In the genomic region with DNA sequence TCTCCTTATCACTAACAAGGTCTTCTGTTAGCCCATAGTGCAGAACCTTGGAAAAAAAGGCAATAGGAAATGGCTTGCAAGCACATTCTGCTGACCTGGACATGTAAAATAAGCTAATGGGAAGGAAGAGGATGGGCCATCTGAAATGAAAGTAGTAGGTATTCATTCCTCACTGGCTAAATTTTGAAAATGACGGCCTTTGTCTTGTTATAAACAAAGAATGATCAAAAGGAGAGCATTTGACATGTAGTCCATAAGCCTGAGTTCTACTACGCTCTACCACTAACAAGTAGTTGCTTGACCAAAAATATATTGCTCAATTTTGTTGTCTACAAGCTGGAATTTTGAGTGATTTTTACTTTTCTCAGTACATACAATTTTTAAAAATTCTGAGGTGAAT, we compare ENCODE assay signal across 9 cellular contexts.
"Had no signal": no experiment of that assay in that cellular context is flagged by ENCODE, and none has a peak within 500 bp of the region (broad histone marks: within the 10 kb centered on the region; RNA-seq: fewer than 3 reads in every experiment).

No MANE protein-coding gene starts in this region.

- H3K4me3 ChIP-seq: GM23338, K562 had no signal

- H3K4me2 ChIP-seq: GM23338 had no signal

- ATAC-seq: GM23338, K562 had no signal

- DNase-seq: H9, HCEC 1CT, IMR-90, KG1 had no signal

- H3K27ac ChIP-seq: HL-60 had no signal

- FAIRE-seq: H1, H54, K562 had no signal

- H2AFZ ChIP-seq: GM23338 had no signal
